Comparison of ENCODE assay signal across 21 cellular contexts in the genomic region with DNA sequence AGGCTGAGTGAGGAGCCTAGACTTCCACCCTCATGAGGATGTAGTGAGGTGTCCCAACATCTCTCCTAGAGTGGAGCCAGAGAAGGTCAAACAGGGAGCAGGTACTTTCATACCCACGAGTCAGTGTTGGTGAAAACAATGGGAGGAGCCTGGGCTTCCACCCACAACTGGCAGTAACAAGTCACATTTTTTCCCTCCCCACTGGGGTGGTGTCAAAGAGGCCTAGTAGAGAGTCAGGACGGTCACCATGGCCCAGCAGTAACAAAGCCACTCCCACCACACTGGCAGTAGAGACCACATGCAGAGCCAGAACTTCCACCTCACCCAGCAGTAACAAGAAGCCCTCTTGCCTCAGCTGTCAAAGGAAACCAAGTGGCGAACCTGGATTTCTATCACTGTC.
"Had no signal": no experiment of that assay in that cellular context is flagged by ENCODE, and none has a peak within 500 bp of the region (broad histone marks: within the 10 kb centered on the region; RNA-seq: fewer than 3 reads in every experiment).

No MANE protein-coding gene starts in this region.

- H3K9me3 ChIP-seq: adrenal gland, right atrium auricular region, stomach had no signal

- H3K27me3 ChIP-seq: adrenal gland, right atrium auricular region, stomach had no signal

- DNase-seq: activated CD4-positive, alpha-beta T cell treated with anti-CD3 and anti-CD28 coated beads, Interleukin-2, amount 10 ng/mL, durations not matched to agents 24 days and 14 days; activated CD4-positive, CD25-positive, alpha-beta regulatory T cell; activated CD8-positive, alpha-beta memory T cell treated with anti-CD3 and anti-CD28 coated beads for 24 hours; activated CD8-positive, alpha-beta memory T cell treated with anti-CD3 and anti-CD28 coated beads, Interleukin-2, amount 50 U/mL, for 48 hours; activated effector memory CD4-positive, alpha-beta T cell treated with anti-CD3 and anti-CD28 coated beads, Interleukin-2, amount 50 U/mL, for 16 hours; activated naive CD4-positive, alpha-beta T cell treated with anti-CD3 and anti-CD28 coated beads, Interleukin-2, amount 50 U/mL, for 16 hours; activated T-cell treated with anti-CD3 and anti-CD28 coated beads, Interleukin-2, amount 50 U/mL, for 48 hours; adrenal gland; cerebellar nuclear complex; cortex of kidney; midbrain; naive B cell; stimulated activated CD4-positive, alpha-beta T cell treated with anti-CD3 and anti-CD28 coated beads, Interleukin-12 subunit alpha, Interleukin-12 subunit beta, amount 100 ng/mL, for 4 hours; stimulated activated CD4-positive, alpha-beta T cell treated with anti-CD3 and anti-CD28 coated beads, Interleukin-1b, Interleukin-23, amount 100 ng/mL, for 48 hours; stimulated activated CD8-positive, alpha-beta memory T cell treated with anti-CD3 and anti-CD28 coated beads, Interleukin-4, amount 100 ng/mL, for 48 hours; stomach; T-helper 17 cell; trophoblast cell had no signal

- H3K4me1 ChIP-seq: adrenal gland, right atrium auricular region, stomach had no signal

- H3K4me3 ChIP-seq: adrenal gland, lung, right atrium auricular region, stomach had no signal

- H3K27ac ChIP-seq: adrenal gland, right atrium auricular region, stomach had no signal

- ATAC-seq: left lobe of liver, T-helper 17 cell had no signal
